Comparison of ENCODE assay signal across 9 cellular contexts in the genomic region with DNA sequence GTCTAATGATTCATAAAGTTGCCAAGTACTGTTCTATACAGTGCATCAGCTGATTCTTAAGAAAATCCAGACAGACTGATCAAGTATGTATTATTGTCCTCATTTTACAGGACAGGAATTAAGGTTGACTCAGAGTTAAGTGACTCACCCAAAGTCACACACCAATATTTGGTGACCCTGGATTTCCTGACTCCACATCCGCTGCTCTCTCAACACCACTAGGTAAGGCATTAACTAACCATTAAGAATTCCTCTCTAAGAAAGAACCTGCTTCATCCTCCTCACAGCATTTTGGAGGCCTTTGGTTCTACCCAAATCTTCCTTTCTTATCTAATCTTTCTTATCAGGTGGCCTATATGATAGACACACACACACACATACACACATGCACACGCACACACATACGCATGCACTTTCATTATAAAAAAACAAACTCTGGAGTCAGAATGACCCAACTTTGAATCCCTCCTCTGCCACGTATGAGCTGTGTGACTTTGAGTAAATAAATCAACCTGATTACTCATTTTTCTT.
DNase-seq lines count a peak whose midpoint lies in the region; ATAC-seq and TF ChIP-seq lines count a peak whose summit lies in the region.
"Had no signal": no experiment of that assay in that cellular context is flagged by ENCODE, and none has a peak within 500 bp of the region (broad histone marks: within the 10 kb centered on the region; RNA-seq: fewer than 3 reads in every experiment).

No MANE protein-coding gene starts in this region.

- H3K36me3 Mint-ChIP-seq in CD8-positive, alpha-beta T cell, result peaks cover 47% of the 10 kb centered on the region
- peaks cover 40% of the 10 kb centered on the region for H3K36me3 Mint-ChIP-seq in activated CD4-positive, alpha-beta T cell treated with anti-CD3 and anti-CD28 coated beads, Interleukin-2, amount 10 ng/mL, durations not matched to agents 7 days and 5 days (ENCODE audit: low read depth)
- peaks cover 0 to 19% (median 5%) of the 10 kb centered on the region in 3 donors for H3K36me3 Mint-ChIP-seq in immature natural killer cell

- CTCF ChIA-PET in CD8-positive, alpha-beta T cell (lab: Charles Lee), result interaction anchor here (1.2 to 1.5 kb wide), 3 partner anchors 9 to 46 kb away, joined by 3 to 5 read pairs (median 4); no protein-coding TSS in a partner anchor
- CTCF ChIA-PET in activated CD4-positive, alpha-beta T cell treated with anti-CD3 and anti-CD28 coated beads, Interleukin-2, amount 10 ng/mL, durations not matched to agents 7 days and 5 days (lab: Charles Lee), result interaction anchor here (1.0 kb wide), 1 partner anchor 9 kb away, joined by 3 read pairs; no protein-coding TSS in a partner anchor

- peaks cover 7% of the 10 kb centered on the region for H3K9me3 Mint-ChIP-seq in CD8-positive, alpha-beta T cell
- peaks cover 7% of the 10 kb centered on the region for H3K9me3 Mint-ChIP-seq in activated CD4-positive, alpha-beta T cell treated with anti-CD3 and anti-CD28 coated beads, Interleukin-2, amount 10 ng/mL, durations not matched to agents 7 days and 5 days
- H3K9me3 Mint-ChIP-seq in immature natural killer cell, result no peaks in the 10 kb centered on the region

- WGBS in lower leg skin, 2 donors, result 83 to 86% methylated on average over 4 of the region's 4 CpGs

- POLR2A ChIA-PET in CD8-positive, alpha-beta T cell (lab: Charles Lee), result interaction anchor here (1.6 kb wide), 1 partner anchor 17 kb away, joined by 5 read pairs; no protein-coding TSS in a partner anchor
- POLR2A ChIA-PET in activated CD4-positive, alpha-beta T cell treated with anti-CD3 and anti-CD28 coated beads, Interleukin-2, amount 10 ng/mL, durations not matched to agents 7 days and 5 days (lab: Charles Lee), result no interaction called here

- DNase-seq in CD8-positive, alpha-beta T cell, result peak in 4 of 7 experiments; percentile 13 to 36 (median 28)
- no peak for DNase-seq in activated CD4-positive, alpha-beta T cell treated with anti-CD3 and anti-CD28 coated beads, Interleukin-2, amount 10 ng/mL, durations not matched to agents 7 days and 5 days
- DNase-seq in immature natural killer cell (peak in 2 of 3 donors; percentile 27 to 45), NOMO-1 treated with DMSO at 0.1 percent for 48 hours (lab: John Stamatoyannopoulos, UW; ENCODE audit: unreplicated experiment) (no peak), lower leg skin (ENCODE audit: low spot score in 2 of 2) (no peak), NCI-H2029 treated with DMSO at 0.1 percent for 48 hours (lab: John Stamatoyannopoulos, UW) (no peak), NCI-H1105 treated with DMSO at 0.1 percent for 48 hours (lab: John Stamatoyannopoulos, UW) (no peak)

- H3K27ac ChIP-seq in CD8-positive, alpha-beta T cell (ENCODE audit: low read depth, low read length), result no peak overlapping the region
- H3K27ac ChIP-seq: cardiac muscle cell had no signal

- H3K4me1 ChIP-seq in CD8-positive, alpha-beta T cell (ENCODE audit: insufficient read depth, low read length), result peaks cover 55% of the 10 kb centered on the region

- peak; percentile 86 for ATAC-seq in CD8-positive, alpha-beta T cell
- ATAC-seq in HG02870 (IDR thresholded peaks at IDR 0.05; ENCODE audit: unreplicated experiment), result peak; percentile 53

- intact Hi-C loops in CD8-positive, alpha-beta T cell (cut with DNase I, micrococcal nuclease), result loop anchor here in 1 of 2 experiments (2.0 kb wide), 1 partner anchor 15 kb away; no protein-coding TSS in a partner anchor
- intact Hi-C loops in lower leg skin (cut with DNase I; ENCODE audit: low total_unique reads), result no loop called here

- no peaks in the 10 kb centered on the region for H3K9me3 ChIP-seq in CD8-positive, alpha-beta T cell (ENCODE audit: low read length)

- TF ChIP-seq CTCF in CD8-positive, alpha-beta T cell (IDR thresholded peaks at IDR 0.05), result no peak
- TF ChIP-seq CTCF in lower leg skin (IDR thresholded peaks at IDR 0.05), result no peak

- no peak for TF ChIP-seq POLR2A in lower leg skin (IDR thresholded peaks at IDR 0.05)

- H3K27ac Mint-ChIP-seq in CD8-positive, alpha-beta T cell, result peak overlapping the region; percentile 89
- H3K27ac Mint-ChIP-seq in activated CD4-positive, alpha-beta T cell treated with anti-CD3 and anti-CD28 coated beads, Interleukin-2, amount 10 ng/mL, durations not matched to agents 7 days and 5 days, result peak overlapping the region; percentile 10
- H3K27ac Mint-ChIP-seq in immature natural killer cell, result peak overlapping the region; percentile 47 to 88 (median 78)

- H3K4me3 ChIP-seq in CD8-positive, alpha-beta T cell (ENCODE audit: low read depth, low read length), result no peak overlapping the region
- H3K4me3 ChIP-seq in lower leg skin (ENCODE audit: low read depth, poor library complexity, severe bottlenecking), result no peak overlapping the region
- H3K4me3 ChIP-seq: cardiac muscle cell had no signal

- H3K4me1 Mint-ChIP-seq in CD8-positive, alpha-beta T cell (ENCODE audit: low read depth), result peaks cover 80% of the 10 kb centered on the region
- H3K4me1 Mint-ChIP-seq in activated CD4-positive, alpha-beta T cell treated with anti-CD3 and anti-CD28 coated beads, Interleukin-2, amount 10 ng/mL, durations not matched to agents 7 days and 5 days, result peaks cover 70% of the 10 kb centered on the region
- peaks cover 81 to 88% of the 10 kb centered on the region in 2 donors for H3K4me1 Mint-ChIP-seq in immature natural killer cell

- peak overlapping the region; percentile 47 for H3K4me3 Mint-ChIP-seq in CD8-positive, alpha-beta T cell
- H3K4me3 Mint-ChIP-seq in activated CD4-positive, alpha-beta T cell treated with anti-CD3 and anti-CD28 coated beads, Interleukin-2, amount 10 ng/mL, durations not matched to agents 7 days and 5 days, result no peak overlapping the region
- H3K4me3 Mint-ChIP-seq in immature natural killer cell, result peak overlapping the region; percentile 44 to 78 (median 56)

- no peaks in the 10 kb centered on the region for H3K27me3 ChIP-seq in CD8-positive, alpha-beta T cell (ENCODE audit: insufficient read depth, low read length)
- H3K27me3 ChIP-seq: cardiac muscle cell had no signal

- no peaks in the 10 kb centered on the region for H3K27me3 Mint-ChIP-seq in CD8-positive, alpha-beta T cell (ENCODE audit: low read depth)
- no peaks in the 10 kb centered on the region for H3K27me3 Mint-ChIP-seq in activated CD4-positive, alpha-beta T cell treated with anti-CD3 and anti-CD28 coated beads, Interleukin-2, amount 10 ng/mL, durations not matched to agents 7 days and 5 days
- peaks cover 2 to 3% (median 2%) of the 10 kb centered on the region in 3 donors for H3K27me3 Mint-ChIP-seq in immature natural killer cell (ENCODE audit: low read depth in 3 of 3)

- no peaks in the 10 kb centered on the region for H3K36me3 ChIP-seq in CD8-positive, alpha-beta T cell (ENCODE audit: insufficient read depth, low read length)
- H3K36me3 ChIP-seq: cardiac muscle cell had no signal

Comparison
In these comparisons a context has a peak if more than half of its experiments do, and no peak if none do; other contexts are left out.
1. DNase-seq: peak in CD8-positive, alpha-beta T cell (4 of 7) and immature natural killer cell (2 of 3); none in activated CD4-positive, alpha-beta T cell treated with anti-CD3 and anti-CD28 coated beads, Interleukin-2, amount 10 ng/mL, durations not matched to agents 7 days and 5 days (single experiment), NOMO-1 treated with DMSO at 0.1 percent for 48 hours (single experiment), lower leg skin (0 of 2), NCI-H2029 treated with DMSO at 0.1 percent for 48 hours (single experiment) and NCI-H1105 treated with DMSO at 0.1 percent for 48 hours (single experiment).
2. H3K27ac Mint-ChIP-seq: peak in every context shown above with its lines; median percentile 89 in CD8-positive, alpha-beta T cell; 78 in immature natural killer cell; 10 in activated CD4-positive, alpha-beta T cell treated with anti-CD3 and anti-CD28 coated beads, Interleukin-2, amount 10 ng/mL, durations not matched to agents 7 days and 5 days.